Comparison of ENCODE assay signal across 8 cellular contexts in genomic region chr11:69637956-69638871, GRCh38. TPM values are rescaled to one million over a fixed set of nuclear protein-coding genes. Genes with fewer than 3 reads are reported as not detected.
DNase-seq lines count a peak whose midpoint lies in the region; ATAC-seq, FAIRE-seq and TF ChIP-seq lines count a peak whose summit lies in the region.

No MANE protein-coding gene starts in this region.

- POLR2A ChIA-PET in GM12878 (lab: Charles Lee): interaction anchor here (0.9 kb wide), 1 partner anchor 341 kb away, joined by 4 read pairs; no protein-coding TSS in a partner anchor

- H3K27ac ChIP-seq in BLaER1 treated with 17β-estradiol and CSF1 and Interleukin-3, amounts not matched to agents 10 nM and 100 nM: no peak overlapping the region
- H3K27ac ChIP-seq in GM12878 (ENCODE audit: control insufficient read depth, insufficient read depth) (no peak overlapping the region), spleen (peak overlapping the region in 7 of 8 donors; percentile 41 to 89 (median 71))

- peaks cover 95 to 100% (median 100%) of the 10 kb centered on the region in 11 experiments for H3K27me3 ChIP-seq in BLaER1 treated with 17β-estradiol and CSF1 and Interleukin-3, amounts not matched to agents 10 nM and 100 nM
- H3K27me3 ChIP-seq in GM12878 (replicated peaks in 1 of 2; ENCODE audit: control insufficient read depth in 2 of 2, insufficient read depth in 2 of 2, low read length in 1 of 2) (peaks cover 21 to 40% of the 10 kb centered on the region in 2 experiments), spleen (replicated peaks in 1 of 7) (peaks cover 0 to 83% (median 47%) of the 10 kb centered on the region in 7 donors)

- peak overlapping the region; percentile 70 to 90 (median 83) for H3K4me2 ChIP-seq in BLaER1 treated with 17β-estradiol and CSF1 and Interleukin-3, amounts not matched to agents 10 nM and 100 nM
- H3K4me2 ChIP-seq in GM12878 (ENCODE audit: control insufficient read depth, insufficient read depth): peak overlapping the region; percentile 71

- SMC1A ChIA-PET in GM12878 (lab: Charles Lee; ENCODE audit: uncharacterized antibody, unreplicated experiment): interaction anchor here (1.0 to 1.5 kb wide), 2 partner anchors 33 to 346 kb away, joined by 4 to 6 read pairs; no protein-coding TSS in a partner anchor

- TF ChIP-seq POLR2A in GM12878 (IDR thresholded peaks at IDR 0.05; ENCODE audit: low read depth, low read length): no peak
- TF ChIP-seq POLR2A in spleen (IDR thresholded peaks at IDR 0.05): no peak

- peaks cover 0 to 70% (median 50%) of the 10 kb centered on the region in 11 experiments; a peak in 17 of 22 replicates for H4K20me1 ChIP-seq in BLaER1 treated with 17β-estradiol and CSF1 and Interleukin-3, amounts not matched to agents 10 nM and 100 nM
- H4K20me1 ChIP-seq in GM12878 (ENCODE audit: control insufficient read depth, insufficient read depth): no peaks in the 10 kb centered on the region

- no peaks in the 10 kb centered on the region for H3K9me3 ChIP-seq in BLaER1 treated with 17β-estradiol and CSF1 and Interleukin-3, amounts not matched to agents 10 nM and 100 nM (replicated peaks in 1 of 11)
- H3K9me3 ChIP-seq in GM12878 (replicated peaks; ENCODE audit: control insufficient read depth, insufficient read depth, low read length): no peaks in the 10 kb centered on the region
- no peaks in the 10 kb centered on the region for H3K9me3 ChIP-seq in spleen

- DNase-seq in GM12878 (ENCODE audit: low read depth, low spot score) (no peak), iPS-NIHi11 (ENCODE audit: low spot score) (peak; percentile 76), spleen (peak; percentile 80), ureter (ENCODE audit: low spot score) (no peak)

- WGBS in GM12878 (ENCODE audit: insufficient coverage, insufficient replicate concordance, low lambda C conversion rate, missing lambda C conversion rate): 10% methylated on average over 54 of the region's 76 CpGs
- 2 to 5% (median 3%) methylated on average over 42 to 76 of the region's 76 CpGs for WGBS in spleen, 5 donors

- in situ Hi-C loops in GM12878 (cut with MboI): no loop called here

- no peak overlapping the region for H2AFZ ChIP-seq in GM12878 (ENCODE audit: control insufficient read depth, low read depth, low read length)

- TF ChIP-seq EP300 in Ishikawa (IDR thresholded peaks at IDR 0.05; ENCODE audit: borderline replicate concordance) (peak; percentile 57; the same call in 1 of the 2 replicates), GM12878 (IDR thresholded peaks at IDR 0.05; ENCODE audit: borderline replicate concordance in 1 of 2, control insufficient read depth in 1 of 2, low read depth in 2 of 2, low read length in 2 of 2) (no peak)

- CTCF ChIA-PET in GM12878 (lab: Yijun Ruan, JAX): no interaction called here

- RAD21 ChIA-PET in GM12878 (lab: Charles Lee; ENCODE audit: unreplicated experiment): interaction anchor here (1.3 to 1.5 kb wide), 2 partner anchors 341 to 507 kb away, joined by 5 read pairs; no protein-coding TSS in a partner anchor

- no TSS peak for BruUV-seq in GM12878 (replicated peaks; lab: Mats Ljungman, UMichigan)

- H3K9ac ChIP-seq in BLaER1 treated with 17β-estradiol and CSF1 and Interleukin-3, amounts not matched to agents 10 nM and 100 nM: peak overlapping the region in 2 of 11 experiments; percentile 5 to 43; a peak in 2 of 22 replicates
- no peak overlapping the region for H3K9ac ChIP-seq in GM12878 (ENCODE audit: control insufficient read depth, insufficient read depth, low read length)

- no peaks in the 10 kb centered on the region for H3K36me3 ChIP-seq in BLaER1 treated with 17β-estradiol and CSF1 and Interleukin-3, amounts not matched to agents 10 nM and 100 nM
- H3K36me3 ChIP-seq in GM12878 (ENCODE audit: control insufficient read depth in 2 of 2, insufficient read depth in 2 of 2, low read length in 1 of 2): no peaks in the 10 kb centered on the region; a peak in 1 of 4 replicates
- peaks cover 0 to under 1% (median 0%) of the 10 kb centered on the region in 6 donors for H3K36me3 ChIP-seq in spleen

- intact Hi-C loops in GM12878 (cut with micrococcal nuclease; ENCODE audit: unreplicated experiment) (no loop called here), spleen (cut with DNase I; ENCODE audit: low total_unique reads) (no loop called here)

- H3K4me1 ChIP-seq in BLaER1 treated with 17β-estradiol and CSF1 and Interleukin-3, amounts not matched to agents 10 nM and 100 nM: peaks cover 34 to 47% (median 40%) of the 10 kb centered on the region in 10 experiments
- peaks cover 21% of the 10 kb centered on the region for H3K4me1 ChIP-seq in GM12878 (ENCODE audit: control insufficient read depth, insufficient read depth, low read length)
- peaks cover 40 to 74% (median 59%) of the 10 kb centered on the region in 6 donors for H3K4me1 ChIP-seq in spleen

- TF ChIP-seq CTCF in GM12878 (IDR thresholded peaks at IDR 0.05 in 2 of 3, conservative IDR thresholded peaks at IDR 0.05 in 1 of 3; ENCODE audit: control insufficient read depth in 2 of 3, extremely low read depth in 1 of 3, insufficient read depth in 1 of 3, low read depth in 3 of 3, low read length in 3 of 3) (no peak), spleen (IDR thresholded peaks at IDR 0.05 in 8 of 11, conservative IDR thresholded peaks at IDR 0.05 in 3 of 11) (no peak)

- H3K4me3 ChIP-seq in BLaER1 treated with 17β-estradiol and CSF1 and Interleukin-3, amounts not matched to agents 10 nM and 100 nM: peak overlapping the region; percentile 26 to 66 (median 48); a peak in 19 of 20 replicates
- peak overlapping the region; percentile 58; the same call in 1 of the 2 replicates for H3K4me3 ChIP-seq in GM12878
- peak overlapping the region; percentile 3 to 98 (median 46) for H3K4me3 ChIP-seq in spleen

- no peaks in the 10 kb centered on the region for H3K79me2 ChIP-seq in GM12878 (ENCODE audit: control insufficient read depth, insufficient read depth, low read length)

- TF ChIP-seq RAD21 in Ishikawa (IDR thresholded peaks at IDR 0.05; ENCODE audit: low read depth): no peak; the same call in 1 of the 2 replicates
- TF ChIP-seq RAD21 in GM12878 (IDR thresholded peaks at IDR 0.05; ENCODE audit: insufficient read depth, low read depth, low read length): no peak

- ATAC-seq in GM12878 (no peak), HG03460 (IDR thresholded peaks at IDR 0.05; ENCODE audit: unreplicated experiment) (no peak), GM18498 (IDR thresholded peaks at IDR 0.05; ENCODE audit: unreplicated experiment) (no peak)

- FAIRE-seq in GM12878 (lab: Jason Lieb, UNC): no peak

TF ChIP-seq in Ishikawa, 13 proteins besides CTCF, POLR2A, EP300 and RAD21 (continues in another document):
- TF ChIP-seq YY1 (IDR thresholded peaks at IDR 0.05; ENCODE audit: low read depth): no peak

TF ChIP-seq in GM12878, 131 proteins besides CTCF, POLR2A, EP300 and RAD21 (continues in another document):
- TF ChIP-seq SUZ12 (IDR thresholded peaks at IDR 0.05; ENCODE audit: unreplicated experiment) (peak; percentile 80), CBX3 (IDR thresholded peaks at IDR 0.05; ENCODE audit: borderline replicate concordance, low read depth) (no peak), SPI1 (IDR thresholded peaks at IDR 0.05; ENCODE audit: borderline replicate concordance, insufficient read depth, low read depth, low read length) (no peak)

RNA-seq across cellular contexts. Expression of gene CCND1, which starts 2.7 kb away (rescaled TPM):
- total RNA-seq in GM12878 (2013; cell fraction: nucleolus; rRNA removed): 22.7 and 23.4 TPM in 2 replicates
- total RNA-seq in GM12878 (2014; rRNA removed) (0.23 and 0.54 TPM in 2 replicates), GM12878 (2014; rRNA removed; fragmentation: Illumina TruSeq; extraction: Trizol) (0.09 and 0.28 TPM in 2 replicates), GM12878 (2021) (1.5 and 2.6 TPM in 2 replicates), spleen (10 to 100 TPM; 14.3 to 96.6 (median 60.5) TPM), ureter (203 TPM)
- polyA plus RNA-seq in GM12878 (2011; ENCODE audit: low read depth): 0.70 TPM
- polyA plus RNA-seq in GM12878 (2011; rRNA removed) (3.8 and 6.6 TPM in 2 replicates), GM12878 (2014; fragmentation: Illumina TruSeq; extraction: Trizol) (0.03 and 0.43 TPM in 2 replicates), GM12878 (2014; fragmentation: Nextera tagmentation; extraction: Ambion mirVana) (not detected), GM12878 (2014; rRNA removed) (0.09 and 0.17 TPM in 2 replicates), GM12878 (2016; fragmentation: Nextera tagmentation; extraction: Ambion mirVana) (1 to 10 TPM in 1 of 2 experiments, under 1 TPM in 1; 0.75 to 1.2 TPM), spleen (10 to 100 TPM in 1 of 3 donors, 1 to 10 TPM in 2; 4.3 to 22.7 (median 6.4) TPM)
- 8.8 and 8.9 TPM in 2 replicates for polyA plus RNA-seq in GM12878 (2011; cell fraction: cytosol; rRNA removed)
- 11.2 and 12.7 TPM in 2 replicates for polyA plus RNA-seq in GM12878 (2011; cell fraction: nucleus; rRNA removed)
- 1.1 and 1.8 TPM in 2 replicates for polyA plus RNA-seq in GM12878 (2012)
- 4.2 and 7.6 TPM in 2 replicates for polyA minus RNA-seq in GM12878 (2011; rRNA and poly(A)+ RNA removed)
- 6.3 and 7.5 TPM in 2 replicates for polyA minus RNA-seq in GM12878 (2011; cell fraction: cytosol; rRNA and poly(A)+ RNA removed)
- polyA minus RNA-seq in GM12878 (2011; cell fraction: nucleus; rRNA and poly(A)+ RNA removed): 7.9 and 12.1 TPM in 2 replicates

RNA-seq across cellular contexts. Expression of gene LTO1, which starts 36.9 kb away (rescaled TPM):
- 89.6 and 94.0 TPM in 2 replicates for total RNA-seq in GM12878 (2013; cell fraction: nucleolus; rRNA removed)
- total RNA-seq in GM12878 (2014; rRNA removed): 14.2 and 19.8 TPM in 2 replicates
- total RNA-seq in GM12878 (2014; rRNA removed; fragmentation: Illumina TruSeq; extraction: Trizol): 12.4 and 12.5 TPM in 2 replicates
- 15.2 and 17.4 TPM in 2 replicates for total RNA-seq in GM12878 (2021)
- 8.4 TPM for polyA plus RNA-seq in GM12878 (2011; ENCODE audit: low read depth)
- polyA plus RNA-seq in GM12878 (2011; rRNA removed): 15.6 and 16.8 TPM in 2 replicates
- polyA plus RNA-seq in GM12878 (2011; cell fraction: cytosol; rRNA removed): 19.8 and 21.4 TPM in 2 replicates
- polyA plus RNA-seq in GM12878 (2011; cell fraction: nucleus; rRNA removed): 20.7 and 33.5 TPM in 2 replicates
- 10.4 and 12.6 TPM in 2 replicates for polyA plus RNA-seq in GM12878 (2012)
- 14.7 and 23.4 TPM in 2 replicates for polyA plus RNA-seq in GM12878 (2014; fragmentation: Illumina TruSeq; extraction: Trizol)
- polyA plus RNA-seq in GM12878 (2014; fragmentation: Nextera tagmentation; extraction: Ambion mirVana): 1 to 10 TPM; 2.6 to 5.4 TPM
- polyA plus RNA-seq in GM12878 (2014; rRNA removed): 25.8 and 27.5 TPM in 2 replicates
- 10 to 100 TPM; 11.7 to 17.5 TPM for polyA plus RNA-seq in GM12878 (2016; fragmentation: Nextera tagmentation; extraction: Ambion mirVana)
- 8.9 and 14.1 TPM in 2 replicates for polyA minus RNA-seq in GM12878 (2011; rRNA and poly(A)+ RNA removed)
- polyA minus RNA-seq in GM12878 (2011; cell fraction: cytosol; rRNA and poly(A)+ RNA removed): 4.8 and 7.8 TPM in 2 replicates
- 13.3 and 25.9 TPM in 2 replicates for polyA minus RNA-seq in GM12878 (2011; cell fraction: nucleus; rRNA and poly(A)+ RNA removed)
- total RNA-seq in spleen: 10 to 100 TPM; 21.0 to 41.4 (median 31.3) TPM
- polyA plus RNA-seq in spleen: 10 to 100 TPM; 17.5 to 32.3 (median 30.8) TPM
- total RNA-seq in ureter: 42.1 TPM

Comparison
In these comparisons a context has a peak if more than half of its experiments do, and no peak if none do; other contexts are left out.
1. H3K27ac ChIP-seq: peak in spleen (7 of 8); none in BLaER1 treated with 17β-estradiol and CSF1 and Interleukin-3, amounts not matched to agents 10 nM and 100 nM (0 of 11) and GM12878 (single experiment).
2. DNase-seq: peak in iPS-NIHi11 (single experiment) and spleen (single experiment); none in GM12878 (single experiment) and ureter (single experiment).
3. Peak in every context shown above with its lines, with median percentiles within 50 percentile points of each other: H3K4me3 ChIP-seq.